26 cellular contexts compared by ENCODE assay signal in genomic region chr17:2875608-2876007, GRCh38.
"Had no signal": no experiment of that assay in that cellular context is flagged by ENCODE, and none has a peak within 500 bp of the region (broad histone marks: within the 10 kb centered on the region; RNA-seq: fewer than 3 reads in every experiment).

No MANE protein-coding gene starts in this region.

- DNase-seq: activated CD4-positive, alpha-beta T cell treated with anti-CD3 and anti-CD28 coated beads for 4 hours; activated CD4-positive, alpha-beta T cell treated with anti-CD3 and anti-CD28 coated beads, Interleukin-2, amount 50 U/mL, for 48 hours; activated CD8-positive, alpha-beta memory T cell treated with anti-CD3 and anti-CD28 coated beads for 24 hours; activated effector memory CD4-positive, alpha-beta T cell treated with anti-CD3 and anti-CD28 coated beads, Interleukin-2, amount 50 U/mL, for 16 hours; activated naive CD4-positive, alpha-beta T cell treated with anti-CD3 and anti-CD28 coated beads for 36 hours; activated naive CD8-positive, alpha-beta T cell treated with anti-CD3 and anti-CD28 coated beads for 36 hours; caudate nucleus; effector CD4-positive, alpha-beta T cell; esophagus squamous epithelium; foreskin melanocyte; left cardiac atrium; left ventricle myocardium superior; nucleus accumbens; stimulated activated CD4-positive, alpha-beta T cell treated with anti-CD3 and anti-CD28 coated beads, Interleukin-15, amount 100 ng/mL, for 24 hours; stimulated activated CD4-positive, alpha-beta T cell treated with anti-CD3 and anti-CD28 coated beads, Interleukin-2, amount 100 ng/mL, for 24 hours; stimulated activated naive CD8-positive, alpha-beta T cell treated with anti-CD3 and anti-CD28 coated beads, Interleukin-15, Interleukin-2, amounts not matched to agents 100 U/mL and 50 U/mL, for 24 hours; T-cell; testis; transverse colon; uterus had no signal

- H3K9ac ChIP-seq: parathyroid adenoma had no signal

- H3K27me3 Mint-ChIP-seq: activated naive CD8-positive, alpha-beta T cell treated with anti-CD3 and anti-CD28 coated beads for 36 hours; dendritic cell treated with granulocyte-macrophage colony-stimulating factor and Interleukin-4, amounts not matched to agents 40 ng/mL and 50 ng/mL, for 4 days; T-cell had no signal

- H3K4me3 ChIP-seq: esophagus squamous epithelium, right atrium auricular region, testis, transverse colon, uterus had no signal

- H3K27ac ChIP-seq: epithelial cell of prostate, esophagus squamous epithelium, parathyroid adenoma, testis, transverse colon, uterus had no signal

- ATAC-seq: left cardiac atrium; left ventricle myocardium superior; stimulated activated naive CD8-positive, alpha-beta T cell treated with anti-CD3 and anti-CD28 coated beads, Interleukin-15, Interleukin-2, amounts not matched to agents 100 U/mL and 50 U/mL, for 24 hours; T-cell had no signal

- H3K4me1 ChIP-seq: esophagus squamous epithelium, parathyroid adenoma, right atrium auricular region, testis, transverse colon, uterus had no signal

- H3K79me2 ChIP-seq: parathyroid adenoma had no signal

- H3K27ac Mint-ChIP-seq: activated naive CD4-positive, alpha-beta T cell treated with anti-CD3 and anti-CD28 coated beads for 36 hours; activated naive CD8-positive, alpha-beta T cell treated with anti-CD3 and anti-CD28 coated beads for 36 hours; activated T-helper 1 cell treated with anti-CD3 and anti-CD28 coated beads, Interleukin-12 subunit alpha, Interleukin-12 subunit beta, Interleukin-2, Interleukin-4 antibody, amounts not matched to agents 30 ng/mL and 10 ng/mL and 1 ng/mL, durations not matched to agents 14 hours and 24 hours and 36 hours; dendritic cell treated with granulocyte-macrophage colony-stimulating factor and Interleukin-4, amounts not matched to agents 40 ng/mL and 50 ng/mL, for 4 days; T-cell; T-helper 2 cell treated with Interferon-gamma antibody and Interleukin-4, amounts not matched to agents 5 μg/mL and 100 μg/mL, for 36 hours had no signal

- H3K36me3 ChIP-seq: esophagus squamous epithelium, right atrium auricular region, transverse colon, uterus had no signal

- H3K27me3 ChIP-seq: esophagus squamous epithelium, right atrium auricular region, testis, transverse colon, uterus had no signal

- H3K9me3 ChIP-seq: esophagus squamous epithelium, right atrium auricular region, testis, transverse colon, uterus had no signal

- H3K9me3 Mint-ChIP-seq: activated naive CD4-positive, alpha-beta T cell treated with anti-CD3 and anti-CD28 coated beads for 36 hours; activated naive CD8-positive, alpha-beta T cell treated with anti-CD3 and anti-CD28 coated beads for 36 hours; activated T-helper 1 cell treated with anti-CD3 and anti-CD28 coated beads, Interleukin-12 subunit alpha, Interleukin-12 subunit beta, Interleukin-2, Interleukin-4 antibody, amounts not matched to agents 30 ng/mL and 10 ng/mL and 1 ng/mL, durations not matched to agents 14 hours and 24 hours and 36 hours; dendritic cell treated with granulocyte-macrophage colony-stimulating factor and Interleukin-4, amounts not matched to agents 40 ng/mL and 50 ng/mL, for 4 days; T-cell; T-helper 2 cell treated with Interferon-gamma antibody and Interleukin-4, amounts not matched to agents 5 μg/mL and 100 μg/mL, for 36 hours had no signal

- H3K4me3 Mint-ChIP-seq: activated naive CD4-positive, alpha-beta T cell treated with anti-CD3 and anti-CD28 coated beads for 36 hours; activated naive CD8-positive, alpha-beta T cell treated with anti-CD3 and anti-CD28 coated beads for 36 hours; activated T-helper 1 cell treated with anti-CD3 and anti-CD28 coated beads, Interleukin-12 subunit alpha, Interleukin-12 subunit beta, Interleukin-2, Interleukin-4 antibody, amounts not matched to agents 30 ng/mL and 10 ng/mL and 1 ng/mL, durations not matched to agents 14 hours and 24 hours and 36 hours; dendritic cell treated with granulocyte-macrophage colony-stimulating factor and Interleukin-4, amounts not matched to agents 40 ng/mL and 50 ng/mL, for 4 days; T-cell; T-helper 2 cell treated with Interferon-gamma antibody and Interleukin-4, amounts not matched to agents 5 μg/mL and 100 μg/mL, for 36 hours had no signal

- H3K36me3 Mint-ChIP-seq: activated naive CD8-positive, alpha-beta T cell treated with anti-CD3 and anti-CD28 coated beads for 36 hours had no signal
